ENCODE assay signal across 1 cellular context in the genomic region with DNA sequence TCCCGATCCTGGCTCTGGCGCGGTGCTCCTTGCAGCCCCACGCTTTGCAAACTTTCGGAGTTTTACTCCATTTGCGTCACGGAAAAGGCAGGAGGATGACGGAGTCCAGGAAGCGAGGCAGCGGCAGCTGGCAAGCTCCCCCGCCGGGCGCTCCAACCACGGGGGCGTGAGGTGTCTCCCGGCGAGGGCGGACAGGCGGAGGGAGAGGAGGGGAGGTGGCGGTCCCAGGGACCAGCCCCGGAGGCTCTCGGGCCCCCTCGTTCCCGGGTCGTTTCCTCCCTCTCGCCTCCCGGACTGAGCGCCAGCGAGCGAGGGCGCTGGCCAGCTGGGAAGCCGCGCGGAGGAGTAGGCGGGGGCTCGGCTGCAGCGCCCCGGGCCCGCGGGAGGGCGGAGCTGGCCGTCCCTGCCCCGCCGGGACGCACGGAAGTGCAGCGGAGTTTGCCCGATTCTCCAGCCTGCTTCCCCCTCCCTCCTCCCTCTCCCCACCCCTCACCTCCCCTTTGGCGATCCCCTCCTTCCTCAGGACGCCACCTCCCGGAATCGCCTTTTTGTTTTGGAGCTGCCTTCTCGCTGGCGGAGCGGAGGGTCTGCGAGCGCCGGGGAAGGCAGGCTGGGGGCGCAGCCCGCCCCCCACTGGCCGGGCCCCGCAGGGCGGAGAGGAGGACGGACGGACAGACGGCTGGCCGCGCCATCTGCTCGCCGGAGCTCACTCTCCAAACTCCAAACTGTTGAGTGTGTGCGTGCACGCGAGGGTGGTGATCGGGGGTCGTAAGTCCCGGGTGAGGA.
TF ChIP-seq lines count a peak whose summit lies in the region.

A gene with protein sequence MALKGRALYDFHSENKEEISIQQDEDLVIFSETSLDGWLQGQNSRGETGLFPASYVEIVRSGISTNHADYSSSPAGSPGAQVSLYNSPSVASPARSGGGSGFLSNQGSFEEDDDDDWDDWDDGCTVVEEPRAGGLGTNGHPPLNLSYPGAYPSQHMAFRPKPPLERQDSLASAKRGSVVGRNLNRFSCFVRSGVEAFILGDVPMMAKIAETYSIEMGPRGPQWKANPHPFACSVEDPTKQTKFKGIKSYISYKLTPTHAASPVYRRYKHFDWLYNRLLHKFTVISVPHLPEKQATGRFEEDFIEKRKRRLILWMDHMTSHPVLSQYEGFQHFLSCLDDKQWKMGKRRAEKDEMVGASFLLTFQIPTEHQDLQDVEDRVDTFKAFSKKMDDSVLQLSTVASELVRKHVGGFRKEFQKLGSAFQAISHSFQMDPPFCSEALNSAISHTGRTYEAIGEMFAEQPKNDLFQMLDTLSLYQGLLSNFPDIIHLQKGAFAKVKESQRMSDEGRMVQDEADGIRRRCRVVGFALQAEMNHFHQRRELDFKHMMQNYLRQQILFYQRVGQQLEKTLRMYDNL (plus strand): TSS at position 543 of the 786 bp plus-strand sequence. CDS start 1,191 bp downstream, outside the sequence.

TF ChIP-seq in HEK293, 187 proteins besides CTCF, POLR2A, EP300 and RAD21 (continued from another document and continues in another):
- TF ChIP-seq PRDM6 (tag by site-specific recombination; IDR thresholded peaks at IDR 0.05) (no peak), ZSCAN23 (tag by site-specific recombination; IDR thresholded peaks at IDR 0.05) (no peak), ZNF518A (tag by site-specific recombination; conservative IDR thresholded peaks at IDR 0.05; ENCODE audit: low read depth) (no peak), ZNF16 (tag by site-specific recombination; IDR thresholded peaks at IDR 0.05; ENCODE audit: low read depth) (no peak), ZNF214 (tag by site-specific recombination; IDR thresholded peaks at IDR 0.05; ENCODE audit: borderline replicate concordance) (no peak), ZNF280D (tag by site-specific recombination; IDR thresholded peaks at IDR 0.05) (no peak), HOXD13 (CRISPR knock-in tag; IDR thresholded peaks at IDR 0.05; ENCODE audit: borderline replicate concordance) (no peak), ZBTB20 (tag by site-specific recombination; IDR thresholded peaks at IDR 0.05) (peak; percentile 100), ZNF121 (tag by site-specific recombination; IDR thresholded peaks at IDR 0.05) (0 out of 2 replicates have a peak, but pooled peaks have one; percentile 9), GLIS2 (tag by site-specific recombination; IDR thresholded peaks at IDR 0.05) (peak; percentile 94), ZNF544 (tag by site-specific recombination; IDR thresholded peaks at IDR 0.05) (no peak), ZNF571 (tag by site-specific recombination; IDR thresholded peaks at IDR 0.05) (no peak), ZNF600 (tag by site-specific recombination; IDR thresholded peaks at IDR 0.05) (peak; percentile 86), ZNF501 (tag by site-specific recombination; IDR thresholded peaks at IDR 0.05) (peak; percentile 34), ZNF658 (tag by site-specific recombination; IDR thresholded peaks at IDR 0.05) (no peak), ZNF664 (tag by site-specific recombination; IDR thresholded peaks at IDR 0.05) (no peak), ZNF18 (tag by site-specific recombination; IDR thresholded peaks at IDR 0.05) (no peak), ZNF654 (tag by site-specific recombination; IDR thresholded peaks at IDR 0.05; ENCODE audit: low read depth) (no peak), ZNF670 (tag by site-specific recombination; IDR thresholded peaks at IDR 0.05; ENCODE audit: low read depth) (no peak), GLIS1 (tag by site-specific recombination; IDR thresholded peaks at IDR 0.05) (peak; percentile 96), ZNF792 (tag by site-specific recombination; IDR thresholded peaks at IDR 0.05) (no peak), ZFP3 (tag by site-specific recombination; IDR thresholded peaks at IDR 0.05; ENCODE audit: low read depth) (no peak), ZNF302 (tag by site-specific recombination; IDR thresholded peaks at IDR 0.05; ENCODE audit: low read depth) (no peak)
- TF ChIP-seq, protein P1, sequence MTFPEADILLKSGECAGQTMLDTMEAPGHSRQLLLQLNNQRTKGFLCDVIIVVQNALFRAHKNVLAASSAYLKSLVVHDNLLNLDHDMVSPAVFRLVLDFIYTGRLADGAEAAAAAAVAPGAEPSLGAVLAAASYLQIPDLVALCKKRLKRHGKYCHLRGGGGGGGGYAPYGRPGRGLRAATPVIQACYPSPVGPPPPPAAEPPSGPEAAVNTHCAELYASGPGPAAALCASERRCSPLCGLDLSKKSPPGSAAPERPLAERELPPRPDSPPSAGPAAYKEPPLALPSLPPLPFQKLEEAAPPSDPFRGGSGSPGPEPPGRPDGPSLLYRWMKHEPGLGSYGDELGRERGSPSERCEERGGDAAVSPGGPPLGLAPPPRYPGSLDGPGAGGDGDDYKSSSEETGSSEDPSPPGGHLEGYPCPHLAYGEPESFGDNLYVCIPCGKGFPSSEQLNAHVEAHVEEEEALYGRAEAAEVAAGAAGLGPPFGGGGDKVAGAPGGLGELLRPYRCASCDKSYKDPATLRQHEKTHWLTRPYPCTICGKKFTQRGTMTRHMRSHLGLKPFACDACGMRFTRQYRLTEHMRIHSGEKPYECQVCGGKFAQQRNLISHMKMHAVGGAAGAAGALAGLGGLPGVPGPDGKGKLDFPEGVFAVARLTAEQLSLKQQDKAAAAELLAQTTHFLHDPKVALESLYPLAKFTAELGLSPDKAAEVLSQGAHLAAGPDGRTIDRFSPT (tag by site-specific recombination; IDR thresholded peaks at IDR 0.05), result peak; percentile 69
- TF ChIP-seq, protein P2, sequence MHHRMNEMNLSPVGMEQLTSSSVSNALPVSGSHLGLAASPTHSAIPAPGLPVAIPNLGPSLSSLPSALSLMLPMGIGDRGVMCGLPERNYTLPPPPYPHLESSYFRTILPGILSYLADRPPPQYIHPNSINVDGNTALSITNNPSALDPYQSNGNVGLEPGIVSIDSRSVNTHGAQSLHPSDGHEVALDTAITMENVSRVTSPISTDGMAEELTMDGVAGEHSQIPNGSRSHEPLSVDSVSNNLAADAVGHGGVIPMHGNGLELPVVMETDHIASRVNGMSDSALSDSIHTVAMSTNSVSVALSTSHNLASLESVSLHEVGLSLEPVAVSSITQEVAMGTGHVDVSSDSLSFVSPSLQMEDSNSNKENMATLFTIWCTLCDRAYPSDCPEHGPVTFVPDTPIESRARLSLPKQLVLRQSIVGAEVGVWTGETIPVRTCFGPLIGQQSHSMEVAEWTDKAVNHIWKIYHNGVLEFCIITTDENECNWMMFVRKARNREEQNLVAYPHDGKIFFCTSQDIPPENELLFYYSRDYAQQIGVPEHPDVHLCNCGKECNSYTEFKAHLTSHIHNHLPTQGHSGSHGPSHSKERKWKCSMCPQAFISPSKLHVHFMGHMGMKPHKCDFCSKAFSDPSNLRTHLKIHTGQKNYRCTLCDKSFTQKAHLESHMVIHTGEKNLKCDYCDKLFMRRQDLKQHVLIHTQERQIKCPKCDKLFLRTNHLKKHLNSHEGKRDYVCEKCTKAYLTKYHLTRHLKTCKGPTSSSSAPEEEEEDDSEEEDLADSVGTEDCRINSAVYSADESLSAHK (tag by site-specific recombination; IDR thresholded peaks at IDR 0.05), result 0 out of 2 replicates have a peak, but pooled peaks have one; percentile 17
- TF ChIP-seq, protein P3, sequence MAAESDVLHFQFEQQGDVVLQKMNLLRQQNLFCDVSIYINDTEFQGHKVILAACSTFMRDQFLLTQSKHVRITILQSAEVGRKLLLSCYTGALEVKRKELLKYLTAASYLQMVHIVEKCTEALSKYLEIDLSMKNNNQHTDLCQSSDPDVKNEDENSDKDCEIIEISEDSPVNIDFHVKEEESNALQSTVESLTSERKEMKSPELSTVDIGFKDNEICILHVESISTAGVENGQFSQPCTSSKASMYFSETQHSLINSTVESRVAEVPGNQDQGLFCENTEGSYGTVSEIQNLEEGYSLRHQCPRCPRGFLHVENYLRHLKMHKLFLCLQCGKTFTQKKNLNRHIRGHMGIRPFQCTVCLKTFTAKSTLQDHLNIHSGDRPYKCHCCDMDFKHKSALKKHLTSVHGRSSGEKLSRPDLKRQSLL (tag by site-specific recombination; IDR thresholded peaks at IDR 0.05), result no peak; the same call in 1 of the 2 replicates
- TF ChIP-seq, protein P4, sequence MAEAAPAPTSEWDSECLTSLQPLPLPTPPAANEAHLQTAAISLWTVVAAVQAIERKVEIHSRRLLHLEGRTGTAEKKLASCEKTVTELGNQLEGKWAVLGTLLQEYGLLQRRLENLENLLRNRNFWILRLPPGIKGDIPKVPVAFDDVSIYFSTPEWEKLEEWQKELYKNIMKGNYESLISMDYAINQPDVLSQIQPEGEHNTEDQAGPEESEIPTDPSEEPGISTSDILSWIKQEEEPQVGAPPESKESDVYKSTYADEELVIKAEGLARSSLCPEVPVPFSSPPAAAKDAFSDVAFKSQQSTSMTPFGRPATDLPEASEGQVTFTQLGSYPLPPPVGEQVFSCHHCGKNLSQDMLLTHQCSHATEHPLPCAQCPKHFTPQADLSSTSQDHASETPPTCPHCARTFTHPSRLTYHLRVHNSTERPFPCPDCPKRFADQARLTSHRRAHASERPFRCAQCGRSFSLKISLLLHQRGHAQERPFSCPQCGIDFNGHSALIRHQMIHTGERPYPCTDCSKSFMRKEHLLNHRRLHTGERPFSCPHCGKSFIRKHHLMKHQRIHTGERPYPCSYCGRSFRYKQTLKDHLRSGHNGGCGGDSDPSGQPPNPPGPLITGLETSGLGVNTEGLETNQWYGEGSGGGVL (tag by site-specific recombination; IDR thresholded peaks at IDR 0.05), result peak; percentile 99
